12 cellular contexts compared by ENCODE assay signal in genomic region chr1:81679972-81680371, GRCh38.
A peak's percentile ranks its signal among the peaks of the same experiment; 100 is the strongest.
DNase-seq lines count a peak whose midpoint lies in the region; ATAC-seq and TF ChIP-seq lines count a peak whose summit lies in the region.
"Had no signal": no experiment of that assay in that cellular context is flagged by ENCODE, and none has a peak within 500 bp of the region (broad histone marks: within the 10 kb centered on the region; RNA-seq: fewer than 3 reads in every experiment).

No MANE protein-coding gene starts in this region.

- peak overlapping the region; percentile 5 to 77 (median 45) for H3K27ac ChIP-seq in esophagus squamous epithelium
- no peak overlapping the region for H3K27ac ChIP-seq in ascending aorta
- H3K27ac ChIP-seq: brain microvascular endothelial cell had no signal

- H3K4me3 ChIP-seq in esophagus squamous epithelium, result peak overlapping the region in 2 of 4 donors; percentile 8 to 18
- no peak overlapping the region for H3K4me3 ChIP-seq in ascending aorta
- no peak overlapping the region for H3K4me3 ChIP-seq in mucosa of descending colon

- no peak for TF ChIP-seq POLR2A in esophagus squamous epithelium (IDR thresholded peaks at IDR 0.05)

- no peaks in the 10 kb centered on the region for H3K36me3 ChIP-seq in esophagus squamous epithelium
- H3K36me3 ChIP-seq in ascending aorta, result no peaks in the 10 kb centered on the region
- H3K36me3 ChIP-seq in mucosa of descending colon (ENCODE audit: low read depth), result no peaks in the 10 kb centered on the region
- H3K36me3 ChIP-seq: brain microvascular endothelial cell had no signal

- TF ChIP-seq CTCF in esophagus squamous epithelium (IDR thresholded peaks at IDR 0.05), result no peak
- TF ChIP-seq CTCF in ascending aorta (IDR thresholded peaks at IDR 0.05), result no peak
- no peak for TF ChIP-seq CTCF in mucosa of descending colon (IDR thresholded peaks at IDR 0.05)

- H3K4me1 ChIP-seq in esophagus squamous epithelium, result peaks cover 0 to 53% (median 29%) of the 10 kb centered on the region in 3 donors
- peaks cover 0 to 4% of the 10 kb centered on the region in 2 donors for H3K4me1 ChIP-seq in ascending aorta
- H3K4me1 ChIP-seq in mucosa of descending colon (ENCODE audit: low read depth), result no peaks in the 10 kb centered on the region

- WGBS in esophagus squamous epithelium, 2 donors, result 61 to 80% methylated on average over 3 of the region's 3 CpGs

- H3K27me3 ChIP-seq in esophagus squamous epithelium, result no peaks in the 10 kb centered on the region
- no peaks in the 10 kb centered on the region for H3K27me3 ChIP-seq in ascending aorta
- H3K27me3 ChIP-seq: brain microvascular endothelial cell had no signal

- in situ Hi-C loops in G401 (cut with HindIII; ENCODE audit: low sequenced_read_pairs), result no loop called here

- no peaks in the 10 kb centered on the region for H3K9me3 ChIP-seq in esophagus squamous epithelium
- no peaks in the 10 kb centered on the region for H3K9me3 ChIP-seq in ascending aorta
- H3K9me3 ChIP-seq in mucosa of descending colon, result no peaks in the 10 kb centered on the region

- intact Hi-C loops in esophagus squamous epithelium (cut with DNase I), result no loop called here
- intact Hi-C loops in ascending aorta (cut with DNase I), result no loop called here
- intact Hi-C loops in mucosa of descending colon (cut with DNase I, micrococcal nuclease), result no loop called here

- peak; percentile 27 for DNase-seq in Daoy (ENCODE audit: low read depth)
- DNase-seq in NOMO-1 (lab: John Stamatoyannopoulos, UW; ENCODE audit: unreplicated experiment in 2 of 2), result peak; percentile 78 to 83
- DNase-seq in esophagus squamous epithelium (lab: John Stamatoyannopoulos, UW), result no peak
- DNase-seq in myocyte (ENCODE audit: low read depth), result peak; percentile 26
- DNase-seq in G401 (ENCODE audit: low spot score), result no peak
- no peak for DNase-seq in ascending aorta (ENCODE audit: low spot score in 2 of 2)
- DNase-seq in mucosa of descending colon, result no peak
- DNase-seq: brain microvascular endothelial cell; KBM-7; NCI-H524 treated with DMSO at 0.1 percent for 48 hours; stimulated activated CD4-positive, alpha-beta T cell treated with anti-CD3 and anti-CD28 coated beads, Interleukin-1b, Interleukin-23, amount 100 ng/mL, for 48 hours had no signal

- ATAC-seq in HG03354 (IDR thresholded peaks at IDR 0.05; ENCODE audit: poor library complexity, severe bottlenecking, unreplicated experiment) (no peak), mucosa of descending colon (no peak)

Comparison
In these comparisons a context has a peak if more than half of its experiments do, and no peak if none do; other contexts are left out.
1. DNase-seq: peak in Daoy (single experiment), NOMO-1 (2 of 2) and myocyte (single experiment); none in esophagus squamous epithelium (single experiment), G401 (single experiment), ascending aorta (0 of 2) and mucosa of descending colon (0 of 3).
2. H3K27ac ChIP-seq: peak in esophagus squamous epithelium (4 of 4); none in ascending aorta (0 of 2).